ENCODE assay signal across 8 cellular contexts in genomic region chr18:76823166-76823539, GRCh38.
DNase-seq lines count a peak whose midpoint lies in the region; ATAC-seq and TF ChIP-seq lines count a peak whose summit lies in the region.

No MANE protein-coding gene starts in this region.

- no peaks in the 10 kb centered on the region for H3K36me3 ChIP-seq in subcutaneous abdominal adipose tissue (ENCODE audit: control insufficient read depth in 5 of 5, insufficient read depth in 5 of 5, low read length in 5 of 5)

- H3K4me1 ChIP-seq in subcutaneous abdominal adipose tissue (ENCODE audit: control insufficient read depth in 5 of 5, insufficient read depth in 5 of 5, low read length in 5 of 5), result peaks cover 5 to 32% (median 25%) of the 10 kb centered on the region in 5 donors

- peak overlapping the region; percentile 86 for H3K4me3 Mint-ChIP-seq in activated naive CD8-positive, alpha-beta T cell treated with anti-CD3 and anti-CD28 coated beads, Interleukin-2, amount 50 U/mL, for 24 hours

- no peaks in the 10 kb centered on the region for H3K27me3 Mint-ChIP-seq in activated naive CD8-positive, alpha-beta T cell treated with anti-CD3 and anti-CD28 coated beads, Interleukin-2, amount 50 U/mL, for 24 hours

- H3K4me1 Mint-ChIP-seq in activated naive CD8-positive, alpha-beta T cell treated with anti-CD3 and anti-CD28 coated beads, Interleukin-2, amount 50 U/mL, for 24 hours, result peaks cover 47% of the 10 kb centered on the region

- H3K9me3 Mint-ChIP-seq in activated naive CD8-positive, alpha-beta T cell treated with anti-CD3 and anti-CD28 coated beads, Interleukin-2, amount 50 U/mL, for 24 hours, result no peaks in the 10 kb centered on the region

- ATAC-seq in HG03097 (IDR thresholded peaks at IDR 0.05; ENCODE audit: low FRiP score, unreplicated experiment), result peak; percentile 6
- ATAC-seq in activated naive CD8-positive, alpha-beta T cell treated with anti-CD3 and anti-CD28 coated beads, Interleukin-2, amount 50 U/mL, for 24 hours, result no peak
- ATAC-seq in GM18505 (IDR thresholded peaks at IDR 0.05; ENCODE audit: unreplicated experiment), result no peak
- ATAC-seq in GM19023 (IDR thresholded peaks at IDR 0.05; ENCODE audit: unreplicated experiment), result no peak

- H3K4me3 ChIP-seq in subcutaneous abdominal adipose tissue (ENCODE audit: low read depth in 1 of 5, low read length in 5 of 5), result peak overlapping the region; percentile 77 to 97 (median 83)

- peak; percentile 17 for DNase-seq in activated naive CD8-positive, alpha-beta T cell treated with anti-CD3 and anti-CD28 coated beads, Interleukin-2, amount 50 U/mL, for 24 hours
- DNase-seq in islet precursor cell (peak; percentile 55), NCI-H82 treated with DMSO at 0.1 percent for 48 hours (lab: John Stamatoyannopoulos, UW; ENCODE audit: unreplicated experiment) (no peak), iPS-NIHi7 (ENCODE audit: extremely low spot score) (no peak)

- no peaks in the 10 kb centered on the region for H3K27me3 ChIP-seq in subcutaneous abdominal adipose tissue (ENCODE audit: control insufficient read depth in 5 of 5, insufficient read depth in 4 of 5, low read length in 5 of 5)

- H3K36me3 Mint-ChIP-seq in activated naive CD8-positive, alpha-beta T cell treated with anti-CD3 and anti-CD28 coated beads, Interleukin-2, amount 50 U/mL, for 24 hours (ENCODE audit: low read depth), result peaks cover 10% of the 10 kb centered on the region

- H3K27ac Mint-ChIP-seq in activated naive CD8-positive, alpha-beta T cell treated with anti-CD3 and anti-CD28 coated beads, Interleukin-2, amount 50 U/mL, for 24 hours, result peak overlapping the region; percentile 87

- H3K9me3 ChIP-seq in subcutaneous abdominal adipose tissue (ENCODE audit: control insufficient read depth in 5 of 5, low read length in 5 of 5), result no peaks in the 10 kb centered on the region

- no peak for TF ChIP-seq POLR2A in GM18505 (IDR thresholded peaks at IDR 0.05; ENCODE audit: borderline replicate concordance, extremely low read depth, insufficient read depth, insufficient read length)

- H3K9ac ChIP-seq in subcutaneous abdominal adipose tissue (ENCODE audit: low read length in 5 of 5), result peak overlapping the region; percentile 68 to 88 (median 84)

- peak overlapping the region; percentile 76 for H3K27ac ChIP-seq in subcutaneous abdominal adipose tissue (ENCODE audit: low read depth, low read length)

Comparison
In these comparisons a context has a peak if more than half of its experiments do, and no peak if none do; other contexts are left out.
1. DNase-seq: peak in activated naive CD8-positive, alpha-beta T cell treated with anti-CD3 and anti-CD28 coated beads, Interleukin-2, amount 50 U/mL, for 24 hours (single experiment) and islet precursor cell (single experiment); none in NCI-H82 treated with DMSO at 0.1 percent for 48 hours (single experiment) and iPS-NIHi7 (single experiment).